ENCODE assay signal across 1 cellular context in the genomic region with DNA sequence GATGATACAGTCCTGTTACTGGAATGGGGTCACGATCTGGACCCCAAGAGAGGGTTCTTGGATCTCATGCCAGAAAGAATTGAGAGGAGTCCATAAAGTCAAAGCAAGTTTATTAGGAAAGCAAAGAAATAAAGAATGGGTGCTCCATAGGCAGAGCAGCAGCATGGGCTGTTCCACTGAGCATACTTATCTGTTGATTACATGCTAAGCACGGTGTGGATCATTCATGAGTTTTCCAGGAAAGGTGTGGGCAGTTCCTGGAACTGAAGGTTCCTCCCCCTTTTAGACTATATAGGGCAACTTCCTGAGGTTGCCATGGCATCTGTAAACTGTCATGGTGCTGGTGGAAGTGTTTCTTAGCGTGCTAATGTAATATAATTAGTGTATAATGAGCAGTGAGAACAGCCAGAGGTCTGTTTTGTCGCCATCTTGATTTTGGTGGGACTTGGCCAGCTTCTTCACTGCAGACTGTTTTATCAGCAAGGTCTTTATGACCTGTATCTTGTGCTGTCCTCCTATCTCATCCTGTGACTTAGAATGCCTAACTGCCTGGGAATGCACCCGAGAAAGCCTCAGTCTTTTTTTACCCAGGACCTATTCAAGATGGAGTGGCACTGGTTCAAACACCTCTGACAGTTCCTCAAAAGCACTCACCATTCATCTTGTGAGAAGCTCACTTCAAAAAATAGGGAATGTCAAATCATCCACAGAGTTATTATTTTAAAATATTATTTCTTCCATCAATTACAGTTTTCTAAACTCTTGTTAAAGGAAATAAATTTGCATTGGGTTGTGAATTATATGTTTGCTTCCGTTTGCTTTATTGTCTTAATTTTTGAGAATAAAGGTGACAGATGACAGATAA.
TF ChIP-seq lines count a peak whose summit lies in the region.

No MANE protein-coding gene starts in this region.

TF ChIP-seq in K562, 482 proteins besides CTCF, POLR2A, EP300 and RAD21 (continued from another document and continues in another):
- TF ChIP-seq, protein P1, sequence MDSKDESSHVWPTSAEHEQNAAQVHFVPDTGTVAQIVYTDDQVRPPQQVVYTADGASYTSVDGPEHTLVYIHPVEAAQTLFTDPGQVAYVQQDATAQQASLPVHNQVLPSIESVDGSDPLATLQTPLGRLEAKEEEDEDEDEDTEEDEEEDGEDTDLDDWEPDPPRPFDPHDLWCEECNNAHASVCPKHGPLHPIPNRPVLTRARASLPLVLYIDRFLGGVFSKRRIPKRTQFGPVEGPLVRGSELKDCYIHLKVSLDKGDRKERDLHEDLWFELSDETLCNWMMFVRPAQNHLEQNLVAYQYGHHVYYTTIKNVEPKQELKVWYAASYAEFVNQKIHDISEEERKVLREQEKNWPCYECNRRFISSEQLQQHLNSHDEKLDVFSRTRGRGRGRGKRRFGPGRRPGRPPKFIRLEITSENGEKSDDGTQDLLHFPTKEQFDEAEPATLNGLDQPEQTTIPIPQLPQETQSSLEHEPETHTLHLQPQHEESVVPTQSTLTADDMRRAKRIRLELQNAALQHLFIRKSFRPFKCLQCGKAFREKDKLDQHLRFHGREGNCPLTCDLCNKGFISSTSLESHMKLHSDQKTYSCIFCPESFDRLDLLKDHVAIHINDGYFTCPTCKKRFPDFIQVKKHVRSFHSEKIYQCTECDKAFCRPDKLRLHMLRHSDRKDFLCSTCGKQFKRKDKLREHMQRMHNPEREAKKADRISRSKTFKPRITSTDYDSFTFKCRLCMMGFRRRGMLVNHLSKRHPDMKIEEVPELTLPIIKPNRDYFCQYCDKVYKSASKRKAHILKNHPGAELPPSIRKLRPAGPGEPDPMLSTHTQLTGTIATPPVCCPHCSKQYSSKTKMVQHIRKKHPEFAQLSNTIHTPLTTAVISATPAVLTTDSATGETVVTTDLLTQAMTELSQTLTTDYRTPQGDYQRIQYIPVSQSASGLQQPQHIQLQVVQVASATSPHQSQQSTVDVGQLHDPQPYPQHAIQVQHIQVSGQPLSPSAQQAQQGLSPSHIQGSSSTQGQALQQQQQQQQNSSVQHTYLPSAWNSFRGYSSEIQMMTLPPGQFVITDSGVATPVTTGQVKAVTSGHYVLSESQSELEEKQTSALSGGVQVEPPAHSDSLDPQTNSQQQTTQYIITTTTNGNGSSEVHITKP (IDR thresholded peaks at IDR 0.05; ENCODE audit: partially characterized antibody) = peak; percentile 94
- TF ChIP-seq CC2D1A (IDR thresholded peaks at IDR 0.05) = peak; percentile 93
- TF ChIP-seq FOS (IDR thresholded peaks at IDR 0.05; ENCODE audit: extremely low read depth, insufficient read length) = no peak
- no peak; the same call in none of the 2 replicates for TF ChIP-seq HDAC2 (IDR thresholded peaks at IDR 0.05)
- TF ChIP-seq, protein P2, sequence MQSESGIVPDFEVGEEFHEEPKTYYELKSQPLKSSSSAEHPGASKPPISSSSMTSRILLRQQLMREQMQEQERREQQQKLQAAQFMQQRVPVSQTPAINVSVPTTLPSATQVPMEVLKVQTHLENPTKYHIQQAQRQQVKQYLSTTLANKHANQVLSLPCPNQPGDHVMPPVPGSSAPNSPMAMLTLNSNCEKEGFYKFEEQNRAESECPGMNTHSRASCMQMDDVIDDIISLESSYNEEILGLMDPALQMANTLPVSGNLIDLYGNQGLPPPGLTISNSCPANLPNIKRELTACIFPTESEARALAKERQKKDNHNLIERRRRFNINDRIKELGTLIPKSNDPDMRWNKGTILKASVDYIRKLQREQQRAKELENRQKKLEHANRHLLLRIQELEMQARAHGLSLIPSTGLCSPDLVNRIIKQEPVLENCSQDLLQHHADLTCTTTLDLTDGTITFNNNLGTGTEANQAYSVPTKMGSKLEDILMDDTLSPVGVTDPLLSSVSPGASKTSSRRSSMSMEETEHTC (IDR thresholded peaks at IDR 0.05) = peak; percentile 35
- peak; percentile 96 for TF ChIP-seq MXI1 (IDR thresholded peaks at IDR 0.05; ENCODE audit: low read depth, low read length)
- peak; percentile 89 for TF ChIP-seq NFE2L1 (tag; IDR thresholded peaks at IDR 0.05; ENCODE audit: borderline replicate concordance, low read depth)
- TF ChIP-seq CBX8 (IDR thresholded peaks at IDR 0.05; ENCODE audit: borderline replicate concordance, extremely low read depth, low read depth, low read length, poor library complexity, severe bottlenecking) = no peak
- TF ChIP-seq JUN (IDR thresholded peaks at IDR 0.05; ENCODE audit: borderline replicate concordance, low read depth, low read length) = no peak
- TF ChIP-seq JUN (CRISPR knock-in tag; IDR thresholded peaks at IDR 0.05; ENCODE audit: borderline replicate concordance) = no peak
- TF ChIP-seq, protein P3, sequence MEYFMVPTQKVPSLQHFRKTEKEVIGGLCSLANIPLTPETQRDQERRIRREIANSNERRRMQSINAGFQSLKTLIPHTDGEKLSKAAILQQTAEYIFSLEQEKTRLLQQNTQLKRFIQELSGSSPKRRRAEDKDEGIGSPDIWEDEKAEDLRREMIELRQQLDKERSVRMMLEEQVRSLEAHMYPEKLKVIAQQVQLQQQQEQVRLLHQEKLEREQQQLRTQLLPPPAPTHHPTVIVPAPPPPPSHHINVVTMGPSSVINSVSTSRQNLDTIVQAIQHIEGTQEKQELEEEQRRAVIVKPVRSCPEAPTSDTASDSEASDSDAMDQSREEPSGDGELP (CRISPR knock-in tag; IDR thresholded peaks at IDR 0.05; ENCODE audit: borderline replicate concordance) = no peak
- TF ChIP-seq ZEB2 (IDR thresholded peaks at IDR 0.05) = no peak
- TF ChIP-seq NFRKB (IDR thresholded peaks at IDR 0.05; ENCODE audit: low read depth) = peak; percentile 98
- no peak for TF ChIP-seq ZNF232 (CRISPR knock-in tag; IDR thresholded peaks at IDR 0.05)
- TF ChIP-seq, protein P4, sequence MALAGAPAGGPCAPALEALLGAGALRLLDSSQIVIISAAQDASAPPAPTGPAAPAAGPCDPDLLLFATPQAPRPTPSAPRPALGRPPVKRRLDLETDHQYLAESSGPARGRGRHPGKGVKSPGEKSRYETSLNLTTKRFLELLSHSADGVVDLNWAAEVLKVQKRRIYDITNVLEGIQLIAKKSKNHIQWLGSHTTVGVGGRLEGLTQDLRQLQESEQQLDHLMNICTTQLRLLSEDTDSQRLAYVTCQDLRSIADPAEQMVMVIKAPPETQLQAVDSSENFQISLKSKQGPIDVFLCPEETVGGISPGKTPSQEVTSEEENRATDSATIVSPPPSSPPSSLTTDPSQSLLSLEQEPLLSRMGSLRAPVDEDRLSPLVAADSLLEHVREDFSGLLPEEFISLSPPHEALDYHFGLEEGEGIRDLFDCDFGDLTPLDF (CRISPR knock-in tag; IDR thresholded peaks at IDR 0.05) = no peak
- TF ChIP-seq, protein P5, sequence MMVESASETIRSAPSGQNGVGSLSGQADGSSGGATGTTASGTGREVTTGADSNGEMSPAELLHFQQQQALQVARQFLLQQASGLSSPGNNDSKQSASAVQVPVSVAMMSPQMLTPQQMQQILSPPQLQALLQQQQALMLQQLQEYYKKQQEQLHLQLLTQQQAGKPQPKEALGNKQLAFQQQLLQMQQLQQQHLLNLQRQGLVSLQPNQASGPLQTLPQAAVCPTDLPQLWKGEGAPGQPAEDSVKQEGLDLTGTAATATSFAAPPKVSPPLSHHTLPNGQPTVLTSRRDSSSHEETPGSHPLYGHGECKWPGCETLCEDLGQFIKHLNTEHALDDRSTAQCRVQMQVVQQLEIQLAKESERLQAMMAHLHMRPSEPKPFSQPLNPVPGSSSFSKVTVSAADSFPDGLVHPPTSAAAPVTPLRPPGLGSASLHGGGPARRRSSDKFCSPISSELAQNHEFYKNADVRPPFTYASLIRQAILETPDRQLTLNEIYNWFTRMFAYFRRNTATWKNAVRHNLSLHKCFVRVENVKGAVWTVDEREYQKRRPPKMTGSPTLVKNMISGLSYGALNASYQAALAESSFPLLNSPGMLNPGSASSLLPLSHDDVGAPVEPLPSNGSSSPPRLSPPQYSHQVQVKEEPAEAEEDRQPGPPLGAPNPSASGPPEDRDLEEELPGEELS (CRISPR knock-in tag; IDR thresholded peaks at IDR 0.05; ENCODE audit: borderline replicate concordance) = no peak
- peak; percentile 95 for TF ChIP-seq ZNF140 (CRISPR knock-in tag; IDR thresholded peaks at IDR 0.05)
- TF ChIP-seq, protein P6, sequence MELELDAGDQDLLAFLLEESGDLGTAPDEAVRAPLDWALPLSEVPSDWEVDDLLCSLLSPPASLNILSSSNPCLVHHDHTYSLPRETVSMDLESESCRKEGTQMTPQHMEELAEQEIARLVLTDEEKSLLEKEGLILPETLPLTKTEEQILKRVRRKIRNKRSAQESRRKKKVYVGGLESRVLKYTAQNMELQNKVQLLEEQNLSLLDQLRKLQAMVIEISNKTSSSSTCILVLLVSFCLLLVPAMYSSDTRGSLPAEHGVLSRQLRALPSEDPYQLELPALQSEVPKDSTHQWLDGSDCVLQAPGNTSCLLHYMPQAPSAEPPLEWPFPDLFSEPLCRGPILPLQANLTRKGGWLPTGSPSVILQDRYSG (tag; conservative IDR thresholded peaks at IDR 0.05; ENCODE audit: low read depth) = peak; percentile 100
- TF ChIP-seq ZBTB7A (IDR thresholded peaks at IDR 0.05; ENCODE audit: borderline replicate concordance, control insufficient read depth, low read depth, low read length) = no peak
- TF ChIP-seq ZNF316 (IDR thresholded peaks at IDR 0.05) = no peak
- peak; percentile 82 for TF ChIP-seq TAL1 (IDR thresholded peaks at IDR 0.05)
- TF ChIP-seq ZNF589 (CRISPR knock-in tag; IDR thresholded peaks at IDR 0.05; ENCODE audit: low read depth) = peak; percentile 100
- TF ChIP-seq, protein P7, sequence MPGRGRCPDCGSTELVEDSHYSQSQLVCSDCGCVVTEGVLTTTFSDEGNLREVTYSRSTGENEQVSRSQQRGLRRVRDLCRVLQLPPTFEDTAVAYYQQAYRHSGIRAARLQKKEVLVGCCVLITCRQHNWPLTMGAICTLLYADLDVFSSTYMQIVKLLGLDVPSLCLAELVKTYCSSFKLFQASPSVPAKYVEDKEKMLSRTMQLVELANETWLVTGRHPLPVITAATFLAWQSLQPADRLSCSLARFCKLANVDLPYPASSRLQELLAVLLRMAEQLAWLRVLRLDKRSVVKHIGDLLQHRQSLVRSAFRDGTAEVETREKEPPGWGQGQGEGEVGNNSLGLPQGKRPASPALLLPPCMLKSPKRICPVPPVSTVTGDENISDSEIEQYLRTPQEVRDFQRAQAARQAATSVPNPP (IDR thresholded peaks at IDR 0.05; ENCODE audit: borderline replicate concordance, insufficient read depth, insufficient read length) = no peak
- TF ChIP-seq PCBP2 (IDR thresholded peaks at IDR 0.05; ENCODE audit: low read depth, low read length, poor library complexity, severe bottlenecking) = no peak
- no peak for TF ChIP-seq POLR2G (IDR thresholded peaks at IDR 0.05; ENCODE audit: low read depth, low read length)
- TF ChIP-seq, protein P8, sequence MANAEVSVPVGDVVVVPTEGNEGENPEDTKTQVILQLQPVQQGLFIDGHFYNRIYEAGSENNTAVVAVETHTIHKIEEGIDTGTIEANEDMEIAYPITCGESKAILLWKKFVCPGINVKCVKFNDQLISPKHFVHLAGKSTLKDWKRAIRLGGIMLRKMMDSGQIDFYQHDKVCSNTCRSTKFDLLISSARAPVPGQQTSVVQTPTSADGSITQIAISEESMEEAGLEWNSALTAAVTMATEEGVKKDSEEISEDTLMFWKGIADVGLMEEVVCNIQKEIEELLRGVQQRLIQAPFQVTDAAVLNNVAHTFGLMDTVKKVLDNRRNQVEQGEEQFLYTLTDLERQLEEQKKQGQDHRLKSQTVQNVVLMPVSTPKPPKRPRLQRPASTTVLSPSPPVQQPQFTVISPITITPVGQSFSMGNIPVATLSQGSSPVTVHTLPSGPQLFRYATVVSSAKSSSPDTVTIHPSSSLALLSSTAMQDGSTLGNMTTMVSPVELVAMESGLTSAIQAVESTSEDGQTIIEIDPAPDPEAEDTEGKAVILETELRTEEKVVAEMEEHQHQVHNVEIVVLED (CRISPR knock-in tag; IDR thresholded peaks at IDR 0.05) = peak; percentile 83
- TF ChIP-seq XRCC3 (IDR thresholded peaks at IDR 0.05) = no peak
- TF ChIP-seq TCF7L2 (IDR thresholded peaks at IDR 0.05; ENCODE audit: low read depth, low read length) = no peak
- TF ChIP-seq, protein P9, sequence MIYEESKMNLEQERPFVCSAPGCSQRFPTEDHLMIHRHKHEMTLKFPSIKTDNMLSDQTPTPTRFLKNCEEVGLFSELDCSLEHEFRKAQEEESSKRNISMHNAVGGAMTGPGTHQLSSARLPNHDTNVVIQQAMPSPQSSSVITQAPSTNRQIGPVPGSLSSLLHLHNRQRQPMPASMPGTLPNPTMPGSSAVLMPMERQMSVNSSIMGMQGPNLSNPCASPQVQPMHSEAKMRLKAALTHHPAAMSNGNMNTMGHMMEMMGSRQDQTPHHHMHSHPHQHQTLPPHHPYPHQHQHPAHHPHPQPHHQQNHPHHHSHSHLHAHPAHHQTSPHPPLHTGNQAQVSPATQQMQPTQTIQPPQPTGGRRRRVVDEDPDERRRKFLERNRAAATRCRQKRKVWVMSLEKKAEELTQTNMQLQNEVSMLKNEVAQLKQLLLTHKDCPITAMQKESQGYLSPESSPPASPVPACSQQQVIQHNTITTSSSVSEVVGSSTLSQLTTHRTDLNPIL (CRISPR knock-in tag; IDR thresholded peaks at IDR 0.05) = peak; percentile 96
- TF ChIP-seq ZBED1 (IDR thresholded peaks at IDR 0.05) = no peak
- TF ChIP-seq, protein P10, sequence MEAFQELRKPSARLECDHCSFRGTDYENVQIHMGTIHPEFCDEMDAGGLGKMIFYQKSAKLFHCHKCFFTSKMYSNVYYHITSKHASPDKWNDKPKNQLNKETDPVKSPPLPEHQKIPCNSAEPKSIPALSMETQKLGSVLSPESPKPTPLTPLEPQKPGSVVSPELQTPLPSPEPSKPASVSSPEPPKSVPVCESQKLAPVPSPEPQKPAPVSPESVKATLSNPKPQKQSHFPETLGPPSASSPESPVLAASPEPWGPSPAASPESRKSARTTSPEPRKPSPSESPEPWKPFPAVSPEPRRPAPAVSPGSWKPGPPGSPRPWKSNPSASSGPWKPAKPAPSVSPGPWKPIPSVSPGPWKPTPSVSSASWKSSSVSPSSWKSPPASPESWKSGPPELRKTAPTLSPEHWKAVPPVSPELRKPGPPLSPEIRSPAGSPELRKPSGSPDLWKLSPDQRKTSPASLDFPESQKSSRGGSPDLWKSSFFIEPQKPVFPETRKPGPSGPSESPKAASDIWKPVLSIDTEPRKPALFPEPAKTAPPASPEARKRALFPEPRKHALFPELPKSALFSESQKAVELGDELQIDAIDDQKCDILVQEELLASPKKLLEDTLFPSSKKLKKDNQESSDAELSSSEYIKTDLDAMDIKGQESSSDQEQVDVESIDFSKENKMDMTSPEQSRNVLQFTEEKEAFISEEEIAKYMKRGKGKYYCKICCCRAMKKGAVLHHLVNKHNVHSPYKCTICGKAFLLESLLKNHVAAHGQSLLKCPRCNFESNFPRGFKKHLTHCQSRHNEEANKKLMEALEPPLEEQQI (IDR thresholded peaks at IDR 0.05) = no peak
- TF ChIP-seq, protein P11, sequence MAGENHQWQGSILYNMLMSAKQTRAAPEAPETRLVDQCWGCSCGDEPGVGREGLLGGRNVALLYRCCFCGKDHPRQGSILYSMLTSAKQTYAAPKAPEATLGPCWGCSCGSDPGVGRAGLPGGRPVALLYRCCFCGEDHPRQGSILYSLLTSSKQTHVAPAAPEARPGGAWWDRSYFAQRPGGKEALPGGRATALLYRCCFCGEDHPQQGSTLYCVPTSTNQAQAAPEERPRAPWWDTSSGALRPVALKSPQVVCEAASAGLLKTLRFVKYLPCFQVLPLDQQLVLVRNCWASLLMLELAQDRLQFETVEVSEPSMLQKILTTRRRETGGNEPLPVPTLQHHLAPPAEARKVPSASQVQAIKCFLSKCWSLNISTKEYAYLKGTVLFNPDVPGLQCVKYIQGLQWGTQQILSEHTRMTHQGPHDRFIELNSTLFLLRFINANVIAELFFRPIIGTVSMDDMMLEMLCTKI (IDR thresholded peaks at IDR 0.05; ENCODE audit: partially characterized antibody) = no peak
- TF ChIP-seq ZNF212 (CRISPR knock-in tag; IDR thresholded peaks at IDR 0.05) = peak; percentile 92
- TF ChIP-seq MTF1 (CRISPR knock-in tag; IDR thresholded peaks at IDR 0.05; ENCODE audit: borderline replicate concordance) = peak; percentile 95
- no peak for TF ChIP-seq U2AF1 (optimal IDR thresholded peaks at IDR 0.05; ENCODE audit: low read depth, low read length)
- TF ChIP-seq ZNF224 (CRISPR knock-in tag; IDR thresholded peaks at IDR 0.05) = no peak
